Comparison of ENCODE assay signal across 20 cellular contexts in genomic region chr4:113744667-113745241, GRCh38.
"Had no signal": no experiment of that assay in that cellular context is flagged by ENCODE, and none has a peak within 500 bp of the region (broad histone marks: within the 10 kb centered on the region; RNA-seq: fewer than 3 reads in every experiment).

No MANE protein-coding gene starts in this region.

- ATAC-seq: effector memory CD8-positive, alpha-beta T cell; left lobe of liver; stimulated activated memory B cell treated with anti-CD40 and anti-IgM and Interleukin-4, amounts not matched to agents 10 μg/mL and 1 μg/mL and 100 μg/mL, for 72 hours; upper lobe of right lung had no signal

- H3K4me3 ChIP-seq: right atrium auricular region, SK-N-MC, skin epidermis, upper lobe of right lung had no signal

- DNase-seq: activated B cell treated with CpG ODN at 0.5 μM for 24 hours; activated effector memory CD4-positive, alpha-beta T cell treated with Interleukin-2 at 50 U/mL for 16 hours; activated T-cell treated with anti-CD3 and anti-CD28 coated beads for 4 hours; amygdala; caudate nucleus; effector memory CD8-positive, alpha-beta T cell; foreskin fibroblast; glutamatergic neuron; hypothalamus; occipital lobe; stimulated activated CD4-positive, alpha-beta T cell treated with anti-CD3 and anti-CD28 coated beads, Interleukin-15, amount 100 ng/mL, for 24 hours; stimulated activated CD4-positive, alpha-beta T cell treated with anti-CD3 and anti-CD28 coated beads, Interleukin-4, amount 100 ng/mL, for 1 hour; upper lobe of right lung had no signal

- H3K9me3 Mint-ChIP-seq: activated B cell treated with CpG ODN at 0.5 μM for 24 hours; effector memory CD8-positive, alpha-beta T cell; stimulated activated memory B cell treated with anti-CD40 and anti-IgM and Interleukin-4, amounts not matched to agents 10 μg/mL and 1 μg/mL and 100 μg/mL, for 72 hours had no signal

- H3K4me1 ChIP-seq: upper lobe of right lung had no signal

- H3K27ac Mint-ChIP-seq: activated B cell treated with CpG ODN at 0.5 μM for 24 hours; activated naive CD8-positive, alpha-beta T cell; effector memory CD8-positive, alpha-beta T cell; progenitor cell of endocrine pancreas; stimulated activated memory B cell treated with anti-CD40 and anti-IgM and Interleukin-4, amounts not matched to agents 10 μg/mL and 1 μg/mL and 100 μg/mL, for 72 hours had no signal

- H3K9me3 ChIP-seq: right atrium auricular region, upper lobe of right lung had no signal

- H3K27me3 Mint-ChIP-seq: activated B cell treated with CpG ODN at 0.5 μM for 24 hours; activated naive CD8-positive, alpha-beta T cell; effector memory CD8-positive, alpha-beta T cell; progenitor cell of endocrine pancreas; stimulated activated memory B cell treated with anti-CD40 and anti-IgM and Interleukin-4, amounts not matched to agents 10 μg/mL and 1 μg/mL and 100 μg/mL, for 72 hours had no signal

- H3K36me3 ChIP-seq: right atrium auricular region, upper lobe of right lung had no signal

- H3K27me3 ChIP-seq: right atrium auricular region, upper lobe of right lung had no signal

- H3K27ac ChIP-seq: right atrium auricular region, SK-N-MC, skin epidermis, upper lobe of right lung had no signal

- H3K4me3 Mint-ChIP-seq: activated B cell treated with CpG ODN at 0.5 μM for 24 hours; activated naive CD8-positive, alpha-beta T cell; effector memory CD8-positive, alpha-beta T cell; stimulated activated memory B cell treated with anti-CD40 and anti-IgM and Interleukin-4, amounts not matched to agents 10 μg/mL and 1 μg/mL and 100 μg/mL, for 72 hours had no signal
